Comparison of ENCODE assay signal across 1 cellular context in genomic region chr16:19005561-19006445, GRCh38.
TF ChIP-seq lines count a peak whose summit lies in the region.

No MANE protein-coding gene starts in this region.

TF ChIP-seq in HepG2, 621 proteins besides CTCF, POLR2A, EP300 and RAD21 (continued from another document and continues in another):
- TF ChIP-seq ZNF318 (CRISPR knock-in tag; IDR thresholded peaks at IDR 0.05) (0 out of 2 replicates have a peak, but pooled peaks have one; percentile 24), PHF8 (CRISPR knock-in tag; IDR thresholded peaks at IDR 0.05) (no peak), PHB2 (IDR thresholded peaks at IDR 0.05; ENCODE audit: partially characterized antibody) (no peak), NPAS2 (CRISPR knock-in tag; IDR thresholded peaks at IDR 0.05; ENCODE audit: borderline replicate concordance) (no peak), GLMP (CRISPR knock-in tag; IDR thresholded peaks at IDR 0.05; ENCODE audit: borderline replicate concordance) (no peak), ZNF296 (CRISPR knock-in tag; conservative IDR thresholded peaks at IDR 0.05) (no peak), REST (IDR thresholded peaks at IDR 0.05; ENCODE audit: borderline replicate concordance in 1 of 2, low read depth in 1 of 2, low read length in 2 of 2) (0 out of 4 replicates have a peak, but pooled peaks of 1 of the 2 experiments have one; percentile 53), ZNF382 (CRISPR knock-in tag; IDR thresholded peaks at IDR 0.05; ENCODE audit: borderline replicate concordance) (no peak), ZNF501 (CRISPR knock-in tag; IDR thresholded peaks at IDR 0.05) (peak; percentile 91), ZNF160 (CRISPR knock-in tag; IDR thresholded peaks at IDR 0.05) (0 out of 2 replicates have a peak, but pooled peaks have one; percentile 67), ADNP (CRISPR knock-in tag; IDR thresholded peaks at IDR 0.05) (no peak), E2F1 (CRISPR knock-in tag; IDR thresholded peaks at IDR 0.05) (no peak), POLR2AphosphoS5 (IDR thresholded peaks at IDR 0.05; ENCODE audit: low read depth, low read length) (peak; percentile 42; the same call in 1 of the 2 replicates), JUNB (CRISPR knock-in tag; IDR thresholded peaks at IDR 0.05; ENCODE audit: borderline replicate concordance) (no peak), ZGPAT (CRISPR knock-in tag; IDR thresholded peaks at IDR 0.05) (peak; percentile 96), ZFP90 (CRISPR knock-in tag; IDR thresholded peaks at IDR 0.05; ENCODE audit: borderline replicate concordance) (0 out of 2 replicates have a peak, but pooled peaks have one; percentile 21), ELF1 (CRISPR knock-in tag; IDR thresholded peaks at IDR 0.05) (peak; percentile 75), ZBTB2 (CRISPR knock-in tag; IDR thresholded peaks at IDR 0.05; ENCODE audit: low read depth) (no peak; the same call in 1 of the 2 replicates), ZMAT5 (CRISPR knock-in tag; IDR thresholded peaks at IDR 0.05; ENCODE audit: borderline replicate concordance, low read depth) (no peak), ZNF703 (CRISPR knock-in tag; IDR thresholded peaks at IDR 0.05; ENCODE audit: borderline replicate concordance) (no peak), MEIS1 (CRISPR knock-in tag; IDR thresholded peaks at IDR 0.05; ENCODE audit: borderline replicate concordance) (peak; percentile 96), ZBTB7A (CRISPR knock-in tag; IDR thresholded peaks at IDR 0.05) (no peak), CCAR2 (optimal IDR thresholded peaks at IDR 0.05; ENCODE audit: low read depth, low read length) (peak; percentile 28), HOXA5 (CRISPR knock-in tag; IDR thresholded peaks at IDR 0.05) (0 out of 2 replicates have a peak, but pooled peaks have one; percentile 34), ZNF530 (CRISPR knock-in tag; IDR thresholded peaks at IDR 0.05; ENCODE audit: low read depth) (no peak), NFYC (CRISPR knock-in tag; IDR thresholded peaks at IDR 0.05) (peak; percentile 84), ARNTL (CRISPR knock-in tag; IDR thresholded peaks at IDR 0.05) (peak; percentile 96), MTA3 (CRISPR knock-in tag; IDR thresholded peaks at IDR 0.05) (no peak), NFE2L2 (IDR thresholded peaks at IDR 0.05; ENCODE audit: low read length) (no peak; the same call in 1 of the 2 replicates), ZNF251 (CRISPR knock-in tag; IDR thresholded peaks at IDR 0.05) (no peak), PAWR (CRISPR knock-in tag; IDR thresholded peaks at IDR 0.05; ENCODE audit: borderline replicate concordance) (no peak), THAP7 (CRISPR knock-in tag; IDR thresholded peaks at IDR 0.05) (peak; percentile 85; the same call in 1 of the 2 replicates), GMEB2 (CRISPR knock-in tag; IDR thresholded peaks at IDR 0.05; ENCODE audit: low read depth) (no peak), ZNF572 (CRISPR knock-in tag; IDR thresholded peaks at IDR 0.05) (no peak), CEBPB (IDR thresholded peaks at IDR 0.05; ENCODE audit: borderline replicate concordance, low read depth, low read length) (0 out of 2 replicates have a peak, but pooled peaks have one; percentile 44), CHD2 (IDR thresholded peaks at IDR 0.05; ENCODE audit: low read depth, low read length) (no peak), ZNF737 (CRISPR knock-in tag; IDR thresholded peaks at IDR 0.05; ENCODE audit: borderline replicate concordance) (no peak), TIGD3 (CRISPR knock-in tag; IDR thresholded peaks at IDR 0.05; ENCODE audit: borderline replicate concordance) (no peak), MED8 (CRISPR knock-in tag; IDR thresholded peaks at IDR 0.05; ENCODE audit: insufficient replicate concordance) (no peak)
